In genomic region chr2:239227661-239228371, GRCh38 we compare ENCODE assay signal across 10 cellular contexts.
DNase-seq lines count a peak whose midpoint lies in the region; ATAC-seq, FAIRE-seq and TF ChIP-seq lines count a peak whose summit lies in the region.
"Had no signal": no experiment of that assay in that cellular context is flagged by ENCODE, and none has a peak within 500 bp of the region (broad histone marks: within the 10 kb centered on the region; RNA-seq: fewer than 3 reads in every experiment).

No MANE protein-coding gene starts in this region.

- no peaks in the 10 kb centered on the region for H3K27me3 ChIP-seq in SJSA1 (replicated peaks)

- no peaks in the 10 kb centered on the region for H3K36me3 Mint-ChIP-seq in stimulated activated effector memory CD8-positive, alpha-beta T cell treated with anti-CD3 and anti-CD28 coated beads, Interleukin-12 subunit alpha, Interleukin-12 subunit beta, amount 100 ng/mL, for 72 hours

- POLR2A ChIA-PET in OCI-LY7 (lab: Charles Lee): no interaction called here

- ATAC-seq in stimulated activated effector memory CD8-positive, alpha-beta T cell treated with anti-CD3 and anti-CD28 coated beads, Interleukin-12 subunit alpha, Interleukin-12 subunit beta, amount 100 ng/mL, for 72 hours: no peak
- no peak for ATAC-seq in HG03175 (IDR thresholded peaks at IDR 0.05; ENCODE audit: unreplicated experiment)

- CTCF ChIA-PET in OCI-LY7 (lab: Charles Lee; ENCODE audit: unreplicated experiment): no interaction called here

- no peaks in the 10 kb centered on the region for H3K9me3 Mint-ChIP-seq in stimulated activated effector memory CD8-positive, alpha-beta T cell treated with anti-CD3 and anti-CD28 coated beads, Interleukin-12 subunit alpha, Interleukin-12 subunit beta, amount 100 ng/mL, for 72 hours

- no peak overlapping the region for H3K27ac ChIP-seq in SJSA1
- H3K27ac ChIP-seq in OCI-LY7 (ENCODE audit: low read depth, low read length, poor library complexity, severe bottlenecking): no peak overlapping the region

- H3K27ac Mint-ChIP-seq in stimulated activated effector memory CD8-positive, alpha-beta T cell treated with anti-CD3 and anti-CD28 coated beads, Interleukin-12 subunit alpha, Interleukin-12 subunit beta, amount 100 ng/mL, for 72 hours: peak overlapping the region; percentile 32

- peak; percentile 22 for DNase-seq in G401 (ENCODE audit: low spot score)
- DNase-seq in SJSA1 (ENCODE audit: low read depth in 1 of 2, low spot score in 2 of 2): peak; percentile 51 to 73
- peak; percentile 38 to 68 for DNase-seq in foreskin fibroblast
- DNase-seq in stimulated activated effector memory CD8-positive, alpha-beta T cell treated with anti-CD3 and anti-CD28 coated beads, Interleukin-12 subunit alpha, Interleukin-12 subunit beta, amount 100 ng/mL, for 72 hours (ENCODE audit: low spot score in 2 of 2): no peak
- no peak for DNase-seq in GM12892 (ENCODE audit: insufficient read length)
- no peak for DNase-seq in OCI-LY7 (ENCODE audit: low spot score)
- no peak for DNase-seq in activated effector memory CD4-positive, alpha-beta T cell treated with Interleukin-2 at 50 U/mL for 16 hours
- DNase-seq: activated T-cell treated with anti-CD3 and anti-CD28 coated beads for 4 hours, SHP77 treated with DMSO at 0.1 percent for 48 hours had no signal

- no peak overlapping the region for H3K4me2 ChIP-seq in OCI-LY7 (ENCODE audit: low read length)

- no peak overlapping the region for H2AFZ ChIP-seq in OCI-LY7 (ENCODE audit: low read length)

- H3K9me2 ChIP-seq in OCI-LY7 (ENCODE audit: insufficient read depth, low read length): no peaks in the 10 kb centered on the region

- in situ Hi-C loops in G401 (cut with HindIII; ENCODE audit: low sequenced_read_pairs): no loop called here

- no peaks in the 10 kb centered on the region for H3K9me3 ChIP-seq in SJSA1 (replicated peaks)
- no peaks in the 10 kb centered on the region for H3K9me3 ChIP-seq in OCI-LY7 (ENCODE audit: low read length)

- no peak for FAIRE-seq in GM12892 (lab: Jason Lieb, UNC)

- H3K36me3 ChIP-seq in SJSA1 (no peaks in the 10 kb centered on the region), OCI-LY7 (ENCODE audit: insufficient read depth, low read length) (no peaks in the 10 kb centered on the region)

- H4K20me1 ChIP-seq in OCI-LY7 (ENCODE audit: insufficient read depth, low read length): no peaks in the 10 kb centered on the region

- no peak overlapping the region for H3K4me3 ChIP-seq in SJSA1
- no peak overlapping the region for H3K4me3 ChIP-seq in foreskin fibroblast (ENCODE audit: low read depth in 1 of 2, low read length in 2 of 2)
- no peak overlapping the region for H3K4me3 ChIP-seq in OCI-LY7 (ENCODE audit: low read depth, low read length, poor library complexity, severe bottlenecking)

- no peaks in the 10 kb centered on the region for H3K79me2 ChIP-seq in OCI-LY7 (ENCODE audit: insufficient read depth, low read depth, low read length)

- no peak overlapping the region for H3K4me3 Mint-ChIP-seq in stimulated activated effector memory CD8-positive, alpha-beta T cell treated with anti-CD3 and anti-CD28 coated beads, Interleukin-12 subunit alpha, Interleukin-12 subunit beta, amount 100 ng/mL, for 72 hours

- BruUV-seq in OCI-LY7 (replicated peaks; lab: Mats Ljungman, UMichigan): no TSS peak

- H3K4me1 Mint-ChIP-seq in stimulated activated effector memory CD8-positive, alpha-beta T cell treated with anti-CD3 and anti-CD28 coated beads, Interleukin-12 subunit alpha, Interleukin-12 subunit beta, amount 100 ng/mL, for 72 hours: peaks cover 71% of the 10 kb centered on the region

- no peak for TF ChIP-seq CTCF in foreskin fibroblast (IDR thresholded peaks at IDR 0.05; ENCODE audit: low read depth, low read length)
- no peak for TF ChIP-seq CTCF in OCI-LY7 (conservative IDR thresholded peaks at IDR 0.05; ENCODE audit: low read length)

- no peak for TF ChIP-seq POLR2A in GM12892 (IDR thresholded peaks at IDR 0.05; ENCODE audit: low read depth, low read length)

- intact Hi-C loops in OCI-LY7 (cut with micrococcal nuclease; ENCODE audit: unreplicated experiment): no loop called here

- peaks cover 40% of the 10 kb centered on the region for H3K4me1 ChIP-seq in SJSA1 (replicated peaks)
- H3K4me1 ChIP-seq in OCI-LY7 (ENCODE audit: insufficient read depth, low read length, poor library complexity, severe bottlenecking): no peaks in the 10 kb centered on the region

Comparison
In these comparisons a context has a peak if more than half of its experiments do, and no peak if none do; other contexts are left out.
1. DNase-seq: peak in G401 (single experiment), SJSA1 (2 of 2) and foreskin fibroblast (2 of 2); none in stimulated activated effector memory CD8-positive, alpha-beta T cell treated with anti-CD3 and anti-CD28 coated beads, Interleukin-12 subunit alpha, Interleukin-12 subunit beta, amount 100 ng/mL, for 72 hours (0 of 2), GM12892 (single experiment), OCI-LY7 (single experiment) and activated effector memory CD4-positive, alpha-beta T cell treated with Interleukin-2 at 50 U/mL for 16 hours (single experiment).